ENCODE assay signal across 21 cellular contexts in genomic region chr4:142475663-142476062, GRCh38.
DNase-seq lines count a peak whose midpoint lies in the region; ATAC-seq, FAIRE-seq and TF ChIP-seq lines count a peak whose summit lies in the region.
"Had no signal": no experiment of that assay in that cellular context is flagged by ENCODE, and none has a peak within 500 bp of the region (broad histone marks: within the 10 kb centered on the region; RNA-seq: fewer than 3 reads in every experiment).

No MANE protein-coding gene starts in this region.

- DNase-seq in DMS53 (lab: John Stamatoyannopoulos, UW) (peak; percentile 87), LHCN-M2 (ENCODE audit: low read depth) (peak; percentile 62), astrocyte (ENCODE audit: low read depth) (no peak), foreskin keratinocyte (peak; percentile 28 to 41), mucosa of descending colon (no peak)
- DNase-seq in activated naive CD4-positive, alpha-beta T cell treated with anti-CD3 and anti-CD28 coated beads, Interleukin-2, amount 50 U/mL, for 16 hours, result no peak
- DNase-seq: activated CD8-positive, alpha-beta memory T cell treated with anti-CD3 and anti-CD28 coated beads, Interleukin-2, amount 10 ng/mL, durations not matched to agents 7 days and 5 days; activated gamma-delta T cell; anterior cingulate cortex; DMS 273 treated with DMSO at 0.1 percent for 48 hours; glutamatergic neuron; lower lobe of right lung; naive thymus-derived CD4-positive, alpha-beta T cell; NCI-H187 treated with DMSO at 0.1 percent for 48 hours; posterior cingulate gyrus had no signal

- no peaks in the 10 kb centered on the region for H3K79me2 ChIP-seq in astrocyte (ENCODE audit: insufficient read depth, low read length)

- intact Hi-C loops in mucosa of descending colon (cut with DNase I, micrococcal nuclease), result no loop called here

- no peak overlapping the region for H3K27ac Mint-ChIP-seq in astrocyte (ENCODE audit: unreplicated experiment)
- H3K27ac Mint-ChIP-seq: activated CD8-positive, alpha-beta memory T cell treated with anti-CD3 and anti-CD28 coated beads, Interleukin-2, amount 10 ng/mL, durations not matched to agents 7 days and 5 days had no signal

- no peaks in the 10 kb centered on the region for H3K9me3 ChIP-seq in astrocyte (ENCODE audit: insufficient read depth, low read depth, low read length)
- H3K9me3 ChIP-seq in mucosa of descending colon, result no peaks in the 10 kb centered on the region
- H3K9me3 ChIP-seq: BLaER1, lower lobe of right lung had no signal

- H2AFZ ChIP-seq in astrocyte (ENCODE audit: low read depth, low read length), result no peak overlapping the region

- no peaks in the 10 kb centered on the region for H3K27me3 Mint-ChIP-seq in astrocyte (ENCODE audit: low read depth, unreplicated experiment)
- H3K27me3 Mint-ChIP-seq: activated CD8-positive, alpha-beta memory T cell treated with anti-CD3 and anti-CD28 coated beads, Interleukin-2, amount 10 ng/mL, durations not matched to agents 7 days and 5 days; naive thymus-derived CD4-positive, alpha-beta T cell had no signal

- no peak overlapping the region for H3K9ac ChIP-seq in astrocyte (ENCODE audit: low read length)
- H3K9ac ChIP-seq: BLaER1 had no signal

- FAIRE-seq in astrocyte (lab: Jason Lieb, UNC), result peak; percentile 59
- FAIRE-seq: GM18507, H54 had no signal

- no peak overlapping the region for H3K4me3 ChIP-seq in astrocyte (ENCODE audit: insufficient read depth, low read depth, low read length)
- no peak overlapping the region for H3K4me3 ChIP-seq in mucosa of descending colon
- H3K4me3 ChIP-seq: BLaER1, lower lobe of right lung, SK-N-MC had no signal

- no peak overlapping the region for H3K4me3 Mint-ChIP-seq in astrocyte (ENCODE audit: unreplicated experiment)
- H3K4me3 Mint-ChIP-seq: activated CD8-positive, alpha-beta memory T cell treated with anti-CD3 and anti-CD28 coated beads, Interleukin-2, amount 10 ng/mL, durations not matched to agents 7 days and 5 days had no signal

- no peaks in the 10 kb centered on the region for H3K27me3 ChIP-seq in astrocyte (ENCODE audit: insufficient read depth, low read length)
- no peaks in the 10 kb centered on the region for H3K27me3 ChIP-seq in foreskin keratinocyte
- H3K27me3 ChIP-seq: BLaER1 had no signal

- H4K20me1 ChIP-seq in astrocyte (ENCODE audit: insufficient read depth, low read length), result no peaks in the 10 kb centered on the region
- H4K20me1 ChIP-seq: BLaER1 had no signal

- TF ChIP-seq CTCF in astrocyte (IDR thresholded peaks at IDR 0.05; ENCODE audit: insufficient read depth, low read depth, low read length) (no peak), foreskin keratinocyte (conservative IDR thresholded peaks at IDR 0.05) (no peak), mucosa of descending colon (IDR thresholded peaks at IDR 0.05) (no peak)

- peaks cover 7% of the 10 kb centered on the region for H3K4me1 Mint-ChIP-seq in astrocyte (ENCODE audit: low read depth, unreplicated experiment)

- no peak overlapping the region for H3K27ac ChIP-seq in astrocyte (ENCODE audit: low read depth, low read length)
- H3K27ac ChIP-seq in foreskin keratinocyte, result peak overlapping the region; percentile 4
- H3K27ac ChIP-seq: BLaER1, lower lobe of right lung, SK-N-MC had no signal

- ATAC-seq in foreskin keratinocyte, result no peak
- no peak for ATAC-seq in mucosa of descending colon
- no peak for ATAC-seq in HG03159 (IDR thresholded peaks at IDR 0.05; ENCODE audit: unreplicated experiment)
- no peak for ATAC-seq in HG02610 (IDR thresholded peaks at IDR 0.05; ENCODE audit: unreplicated experiment)
- ATAC-seq: activated CD8-positive, alpha-beta memory T cell treated with anti-CD3 and anti-CD28 coated beads, Interleukin-2, amount 10 ng/mL, durations not matched to agents 7 days and 5 days; lower lobe of right lung; naive thymus-derived CD4-positive, alpha-beta T cell had no signal

- H3K36me3 ChIP-seq in astrocyte (ENCODE audit: insufficient read depth, low read length) (no peaks in the 10 kb centered on the region), mucosa of descending colon (ENCODE audit: low read depth) (no peaks in the 10 kb centered on the region)
- H3K36me3 ChIP-seq: BLaER1, lower lobe of right lung had no signal

- no peaks in the 10 kb centered on the region for H3K9me3 Mint-ChIP-seq in astrocyte (ENCODE audit: unreplicated experiment)

- no peaks in the 10 kb centered on the region for H3K36me3 Mint-ChIP-seq in astrocyte (ENCODE audit: low read depth, unreplicated experiment)
- H3K36me3 Mint-ChIP-seq: activated CD8-positive, alpha-beta memory T cell treated with anti-CD3 and anti-CD28 coated beads, Interleukin-2, amount 10 ng/mL, durations not matched to agents 7 days and 5 days had no signal

- peaks cover 6% of the 10 kb centered on the region for H3K4me1 ChIP-seq in astrocyte (ENCODE audit: insufficient read depth, low read length)
- H3K4me1 ChIP-seq in foreskin keratinocyte, result no peaks in the 10 kb centered on the region
- H3K4me1 ChIP-seq in mucosa of descending colon (ENCODE audit: low read depth), result no peaks in the 10 kb centered on the region
- H3K4me1 ChIP-seq: lower lobe of right lung had no signal

- H3K4me2 ChIP-seq in astrocyte (ENCODE audit: low read length), result no peak overlapping the region
- H3K4me2 ChIP-seq: BLaER1 had no signal

Comparison
In these comparisons a context has a peak if more than half of its experiments do, and no peak if none do; other contexts are left out.
1. DNase-seq: peak in DMS53 (single experiment), LHCN-M2 (single experiment) and foreskin keratinocyte (2 of 2); none in astrocyte (single experiment), mucosa of descending colon (0 of 3) and activated naive CD4-positive, alpha-beta T cell treated with anti-CD3 and anti-CD28 coated beads, Interleukin-2, amount 50 U/mL, for 16 hours (single experiment).